ENCODE assay signal across 7 cellular contexts in genomic region chr2:218010838-218011616, GRCh38. TPM values are rescaled to one million over a fixed set of nuclear protein-coding genes. Genes with fewer than 3 reads are reported as not detected.
DNase-seq lines count a peak whose midpoint lies in the region; ATAC-seq and TF ChIP-seq lines count a peak whose summit lies in the region.

No MANE protein-coding gene starts in this region.

- no peak for DNase-seq in GM23338 (ENCODE audit: low spot score)
- DNase-seq in NCI-H345 treated with DMSO at 0.1 percent for 48 hours (lab: John Stamatoyannopoulos, UW; ENCODE audit: unreplicated experiment), result peak; percentile 58
- no peak for DNase-seq in esophagus squamous epithelium (lab: John Stamatoyannopoulos, UW)
- DNase-seq in sigmoid colon, result no peak
- DNase-seq in GM19238 (ENCODE audit: insufficient read length, low spot score), result no peak

- H3K27ac ChIP-seq in GM23338 (ENCODE audit: low read depth) (no peak overlapping the region), esophagus squamous epithelium (peak overlapping the region in 3 of 4 donors; percentile 65 to 78 (median 76)), sigmoid colon (no peak overlapping the region)

- H3K36me3 ChIP-seq in GM23338 (ENCODE audit: insufficient read depth) (no peaks in the 10 kb centered on the region), esophagus squamous epithelium (no peaks in the 10 kb centered on the region), sigmoid colon (no peaks in the 10 kb centered on the region)

- no peaks in the 10 kb centered on the region for H3K36me3 Mint-ChIP-seq in GM23338 (ENCODE audit: low read depth)

- H3K9me3 Mint-ChIP-seq in GM23338, result no peaks in the 10 kb centered on the region; the same call in 2 of the 3 replicates

- intact Hi-C loops in esophagus squamous epithelium (cut with DNase I), result no loop called here
- intact Hi-C loops in sigmoid colon (cut with DNase I), result loop anchor here (2.0 kb wide), 1 partner anchor 24 kb away; no protein-coding TSS in a partner anchor

- H3F3A ChIP-seq in GM23338 (replicated peaks; ENCODE audit: low read depth), result no peaks in the 10 kb centered on the region

- H3K4me1 ChIP-seq in GM23338 (ENCODE audit: insufficient read depth), result peaks cover 12% of the 10 kb centered on the region
- H3K4me1 ChIP-seq in esophagus squamous epithelium, result peaks cover 23 to 69% (median 27%) of the 10 kb centered on the region in 3 donors
- peaks cover 0 to 19% (median 15%) of the 10 kb centered on the region in 4 donors for H3K4me1 ChIP-seq in sigmoid colon

- H3K27me3 ChIP-seq in GM23338 (ENCODE audit: insufficient read depth), result peaks cover 43% of the 10 kb centered on the region
- peaks cover 0 to 49% (median 0%) of the 10 kb centered on the region in 4 donors for H3K27me3 ChIP-seq in esophagus squamous epithelium
- H3K27me3 ChIP-seq in sigmoid colon, result peaks cover 5 to 40% (median 8%) of the 10 kb centered on the region in 3 donors

- no peaks in the 10 kb centered on the region for H3K79me2 ChIP-seq in GM23338 (replicated peaks; ENCODE audit: insufficient read depth)

- peak overlapping the region; percentile 96 for H2AFZ ChIP-seq in GM23338

- TF ChIP-seq POLR2A in esophagus squamous epithelium (IDR thresholded peaks at IDR 0.05), result no peak
- TF ChIP-seq POLR2A in sigmoid colon (IDR thresholded peaks at IDR 0.05), result no peak

- H3K4me3 ChIP-seq in GM23338, result peak overlapping the region; percentile 84
- H3K4me3 ChIP-seq in esophagus squamous epithelium, result peak overlapping the region; percentile 50 to 75 (median 54)
- peak overlapping the region in 3 of 4 donors; percentile 42 to 56 (median 54) for H3K4me3 ChIP-seq in sigmoid colon

- H3K9me3 ChIP-seq in esophagus squamous epithelium, result no peaks in the 10 kb centered on the region
- H3K9me3 ChIP-seq in sigmoid colon, result no peaks in the 10 kb centered on the region

- peak overlapping the region; percentile 95 for H3K4me2 ChIP-seq in GM23338

- peaks cover 32% of the 10 kb centered on the region for H3K27me3 Mint-ChIP-seq in GM23338 (ENCODE audit: insufficient read depth, low read depth, poor library complexity)

- ATAC-seq in GM23338, result peak; percentile 18
- no peak for ATAC-seq in HG02884 (IDR thresholded peaks at IDR 0.05; ENCODE audit: unreplicated experiment)
- ATAC-seq in GM21367 (IDR thresholded peaks at IDR 0.05; ENCODE audit: unreplicated experiment), result no peak

- H3K4me1 Mint-ChIP-seq in GM23338, result peaks cover 34% of the 10 kb centered on the region

- no peaks in the 10 kb centered on the region for H3K9me2 ChIP-seq in GM23338 (ENCODE audit: insufficient read depth)

- no peak for TF ChIP-seq EP300 in sigmoid colon (IDR thresholded peaks at IDR 0.05)

- 41 to 42% methylated on average over 7 to 9 of the region's 14 CpGs for WGBS in esophagus squamous epithelium, 2 donors
- WGBS in sigmoid colon, 2 donors, result 41 to 42% methylated on average over 14 of the region's 14 CpGs

- H3K4me3 Mint-ChIP-seq in GM23338, result peak overlapping the region; percentile 76

- no peaks in the 10 kb centered on the region for H4K20me1 ChIP-seq in GM23338 (replicated peaks; ENCODE audit: insufficient read depth)

- TF ChIP-seq CTCF in GM23338 (conservative IDR thresholded peaks at IDR 0.05; ENCODE audit: low read depth in 2 of 2), result no peak
- TF ChIP-seq CTCF in esophagus squamous epithelium (IDR thresholded peaks at IDR 0.05), result no peak
- no peak for TF ChIP-seq CTCF in sigmoid colon (IDR thresholded peaks at IDR 0.05)

- no peak overlapping the region for H3K27ac Mint-ChIP-seq in GM23338

TF ChIP-seq in GM23338, 12 proteins besides CTCF, POLR2A, EP300 and RAD21 (continues in another document):
- TF ChIP-seq EZH2phosphoT487 (IDR thresholded peaks at IDR 0.05; ENCODE audit: unreplicated experiment), result no peak
- TF ChIP-seq, protein P1, sequence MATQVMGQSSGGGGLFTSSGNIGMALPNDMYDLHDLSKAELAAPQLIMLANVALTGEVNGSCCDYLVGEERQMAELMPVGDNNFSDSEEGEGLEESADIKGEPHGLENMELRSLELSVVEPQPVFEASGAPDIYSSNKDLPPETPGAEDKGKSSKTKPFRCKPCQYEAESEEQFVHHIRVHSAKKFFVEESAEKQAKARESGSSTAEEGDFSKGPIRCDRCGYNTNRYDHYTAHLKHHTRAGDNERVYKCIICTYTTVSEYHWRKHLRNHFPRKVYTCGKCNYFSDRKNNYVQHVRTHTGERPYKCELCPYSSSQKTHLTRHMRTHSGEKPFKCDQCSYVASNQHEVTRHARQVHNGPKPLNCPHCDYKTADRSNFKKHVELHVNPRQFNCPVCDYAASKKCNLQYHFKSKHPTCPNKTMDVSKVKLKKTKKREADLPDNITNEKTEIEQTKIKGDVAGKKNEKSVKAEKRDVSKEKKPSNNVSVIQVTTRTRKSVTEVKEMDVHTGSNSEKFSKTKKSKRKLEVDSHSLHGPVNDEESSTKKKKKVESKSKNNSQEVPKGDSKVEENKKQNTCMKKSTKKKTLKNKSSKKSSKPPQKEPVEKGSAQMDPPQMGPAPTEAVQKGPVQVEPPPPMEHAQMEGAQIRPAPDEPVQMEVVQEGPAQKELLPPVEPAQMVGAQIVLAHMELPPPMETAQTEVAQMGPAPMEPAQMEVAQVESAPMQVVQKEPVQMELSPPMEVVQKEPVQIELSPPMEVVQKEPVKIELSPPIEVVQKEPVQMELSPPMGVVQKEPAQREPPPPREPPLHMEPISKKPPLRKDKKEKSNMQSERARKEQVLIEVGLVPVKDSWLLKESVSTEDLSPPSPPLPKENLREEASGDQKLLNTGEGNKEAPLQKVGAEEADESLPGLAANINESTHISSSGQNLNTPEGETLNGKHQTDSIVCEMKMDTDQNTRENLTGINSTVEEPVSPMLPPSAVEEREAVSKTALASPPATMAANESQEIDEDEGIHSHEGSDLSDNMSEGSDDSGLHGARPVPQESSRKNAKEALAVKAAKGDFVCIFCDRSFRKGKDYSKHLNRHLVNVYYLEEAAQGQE (IDR thresholded peaks at IDR 0.05; ENCODE audit: unreplicated experiment), result no peak

RNA-seq across cellular contexts. Expression of gene TNS1, which starts 8.2 kb away (rescaled TPM):
- total RNA-seq in GM23338 (2014; rRNA removed; shearing (Covaris generic)), result 5.7 and 7.4 TPM in 2 replicates
- 1.3 and 2.0 TPM in 2 replicates for polyA plus RNA-seq in GM23338 (2016; fragmentation: Nextera tagmentation; extraction: Ambion mirVana)
- total RNA-seq in esophagus squamous epithelium, result 100 to 1,000 TPM in 1 of 4 donors, 10 to 100 TPM in 3; 34.7 to 201 (median 59.2) TPM
- total RNA-seq in sigmoid colon, result 1,000 to 10,000 TPM in 2 of 4 donors, 100 to 1,000 TPM in 2; 444 to 1,607 (median 968) TPM
- polyA plus RNA-seq in sigmoid colon, result 10 to 100 TPM in 2 of 3 donors, 1 to 10 TPM in 1; 3.7 to 57.2 (median 13.8) TPM

RNA-seq across cellular contexts. Expression of gene RUFY4, which starts 58.0 kb away (rescaled TPM):
- total RNA-seq in GM23338 (2014; rRNA removed; shearing (Covaris generic)), result 0.04 TPM in 1 of 2 replicates, not detected in the other
- polyA plus RNA-seq in GM23338 (2016; fragmentation: Nextera tagmentation; extraction: Ambion mirVana), result 0.27 and 0.89 TPM in 2 replicates
- total RNA-seq in esophagus squamous epithelium, result not detected
- total RNA-seq in sigmoid colon, result under 1 TPM in 2 of 4 donors, not detected in 2; 0.16 to 0.55 TPM
- polyA plus RNA-seq in sigmoid colon, result under 1 TPM in 1 of 3 donors, not detected in 2; 0.73 TPM

Comparison
In these comparisons a context has a peak if more than half of its experiments do, and no peak if none do; other contexts are left out.
1. H3K27ac ChIP-seq: peak in esophagus squamous epithelium (3 of 4); none in GM23338 (single experiment) and sigmoid colon (0 of 4).
2. Peak in every context shown above with its lines, with median percentiles within 50 percentile points of each other: H3K4me3 ChIP-seq.